8 cellular contexts compared by ENCODE assay signal in the genomic region with DNA sequence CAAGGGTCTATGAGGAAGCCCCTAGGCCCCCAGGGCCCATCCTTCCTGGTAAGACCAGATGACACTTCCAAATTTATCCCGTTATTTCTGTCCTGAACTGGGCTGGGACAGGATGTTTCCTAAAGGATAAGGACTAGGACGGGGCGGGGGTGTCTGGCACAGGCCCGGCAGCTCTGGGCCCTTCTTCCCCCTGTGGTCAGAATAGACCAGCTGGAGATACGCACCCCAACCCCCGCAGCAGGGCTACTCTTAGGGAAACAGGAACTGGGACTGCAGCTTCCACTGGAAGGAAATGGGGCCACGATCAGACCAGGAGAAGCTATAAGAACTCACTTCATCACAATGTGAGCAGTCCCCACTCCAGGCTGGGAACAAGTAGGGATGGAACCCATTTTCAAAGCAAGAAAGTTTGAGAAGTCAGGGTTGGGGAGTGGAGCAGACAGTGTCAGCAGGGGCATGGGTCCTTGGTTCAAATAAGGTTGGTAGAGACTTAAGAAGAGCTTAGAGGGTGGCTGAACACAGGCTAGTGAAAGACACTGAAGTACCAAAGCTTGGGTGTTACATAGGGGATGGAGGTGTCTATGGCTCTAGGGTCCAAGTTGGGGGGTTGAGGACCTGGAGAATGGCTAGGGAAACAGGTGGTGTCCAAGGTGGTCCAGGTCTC. TPM values are rescaled to one million over a fixed set of nuclear protein-coding genes. Genes with fewer than 3 reads are reported as not detected.
A peak's percentile ranks its signal among the peaks of the same experiment; 100 is the strongest.
DNase-seq lines count a peak whose midpoint lies in the region; ATAC-seq and TF ChIP-seq lines count a peak whose summit lies in the region.

No MANE protein-coding gene starts in this region.

- peaks cover 38% of the 10 kb centered on the region for H3K4me1 ChIP-seq in suprapubic skin

- H3K27ac Mint-ChIP-seq in HFFc6, result peak overlapping the region; percentile 69
- H3K27ac Mint-ChIP-seq in activated naive CD8-positive, alpha-beta T cell treated with anti-CD3 and anti-CD28 coated beads for 36 hours, result peak overlapping the region; percentile 82

- H3K9me3 ChIP-seq in iPS-18c (ENCODE audit: control insufficient read depth, insufficient read depth, low read length), result peaks cover 2% of the 10 kb centered on the region
- H3K9me3 ChIP-seq in suprapubic skin, result no peaks in the 10 kb centered on the region

- peaks cover 55% of the 10 kb centered on the region for H3K36me3 ChIP-seq in suprapubic skin

- DNase-seq in AG10803 (ENCODE audit: low read depth) (no peak), HFFc6 (no peak), suprapubic skin (ENCODE audit: low spot score in 2 of 2) (no peak), NCI-H748 treated with DMSO at 0.1 percent for 48 hours (lab: John Stamatoyannopoulos, UW) (no peak)
- no peak for DNase-seq in activated naive CD8-positive, alpha-beta T cell treated with anti-CD3 and anti-CD28 coated beads for 36 hours

- peak overlapping the region; percentile 80 for H3K4me3 ChIP-seq in AG10803 (ENCODE audit: low read length)
- peak overlapping the region; percentile 98; the same call in 1 of the 2 replicates for H3K4me3 ChIP-seq in iPS-18c (ENCODE audit: insufficient read depth, low read depth, low read length)
- H3K4me3 ChIP-seq in suprapubic skin, result peak overlapping the region; percentile 98

- H3K4me3 Mint-ChIP-seq in HFFc6, result peak overlapping the region; percentile 84
- H3K4me3 Mint-ChIP-seq in activated naive CD8-positive, alpha-beta T cell treated with anti-CD3 and anti-CD28 coated beads for 36 hours, result peak overlapping the region; percentile 93

- H3K27ac ChIP-seq in suprapubic skin, result no peak overlapping the region

- H3K27me3 ChIP-seq in suprapubic skin, result no peaks in the 10 kb centered on the region

- no peaks in the 10 kb centered on the region for H3K9me3 Mint-ChIP-seq in HFFc6
- no peaks in the 10 kb centered on the region for H3K9me3 Mint-ChIP-seq in activated naive CD8-positive, alpha-beta T cell treated with anti-CD3 and anti-CD28 coated beads for 36 hours

- no peak for ATAC-seq in HG02870 (IDR thresholded peaks at IDR 0.05; ENCODE audit: unreplicated experiment)
- ATAC-seq in HG02610 (IDR thresholded peaks at IDR 0.05; ENCODE audit: unreplicated experiment), result no peak

- no peak for TF ChIP-seq POLR2A in suprapubic skin (IDR thresholded peaks at IDR 0.05)

- no peak for TF ChIP-seq EP300 in suprapubic skin (IDR thresholded peaks at IDR 0.05)

- H3K4me1 Mint-ChIP-seq in HFFc6 (ENCODE audit: low read depth), result peaks cover 52% of the 10 kb centered on the region
- H3K4me1 Mint-ChIP-seq in activated naive CD8-positive, alpha-beta T cell treated with anti-CD3 and anti-CD28 coated beads for 36 hours, result peaks cover 19% of the 10 kb centered on the region

- peaks cover 9% of the 10 kb centered on the region for H3K36me3 Mint-ChIP-seq in HFFc6 (ENCODE audit: low read depth)
- peaks cover 23% of the 10 kb centered on the region for H3K36me3 Mint-ChIP-seq in activated naive CD8-positive, alpha-beta T cell treated with anti-CD3 and anti-CD28 coated beads for 36 hours

- 37% methylated on average over 7 of the region's 7 CpGs for WGBS in suprapubic skin

- H3K27me3 Mint-ChIP-seq in HFFc6 (ENCODE audit: insufficient read depth), result no peaks in the 10 kb centered on the region; the same call in 1 of the 2 replicates
- no peaks in the 10 kb centered on the region for H3K27me3 Mint-ChIP-seq in activated naive CD8-positive, alpha-beta T cell treated with anti-CD3 and anti-CD28 coated beads for 36 hours

- TF ChIP-seq CTCF in AG10803 (conservative IDR thresholded peaks at IDR 0.05; ENCODE audit: low read length) (no peak), HFFc6 (IDR thresholded peaks at IDR 0.05) (no peak), suprapubic skin (IDR thresholded peaks at IDR 0.05) (no peak)

RNA-seq across cellular contexts. Expression of a gene that starts 1.1 kb away (rescaled TPM):
- 10 to 100 TPM; 20.5 to 27.3 (median 23.0) TPM for total RNA-seq in HFFc6 (2021; fragmentation: NEBNext Ultra II Directional; extraction: Animal tissue kit (Norgen Biotek cat#: 25700))
- 10 to 100 TPM; 43.8 to 43.9 TPM for total RNA-seq in activated naive CD8-positive, alpha-beta T cell treated with anti-CD3 and anti-CD28 coated beads for 36 hours
- total RNA-seq in suprapubic skin, result 10 to 100 TPM; 34.8 to 59.2 (median 44.9) TPM

RNA-seq across cellular contexts. Expression of a gene that starts 21.9 kb away (rescaled TPM):
- total RNA-seq in HFFc6 (2021; fragmentation: NEBNext Ultra II Directional; extraction: Animal tissue kit (Norgen Biotek cat#: 25700)), result 1 to 10 TPM; 1.9 to 5.0 (median 3.4) TPM
- 10 to 100 TPM; 18.2 to 18.6 TPM for total RNA-seq in activated naive CD8-positive, alpha-beta T cell treated with anti-CD3 and anti-CD28 coated beads for 36 hours
- 1 to 10 TPM; 1.6 to 3.2 (median 2.0) TPM for total RNA-seq in suprapubic skin

RNA-seq across cellular contexts. Expression of a gene that starts 32.4 kb away (rescaled TPM):
- total RNA-seq in HFFc6 (2021; fragmentation: NEBNext Ultra II Directional; extraction: Animal tissue kit (Norgen Biotek cat#: 25700)), result 10 to 100 TPM; 47.4 to 64.6 (median 53.0) TPM
- total RNA-seq in activated naive CD8-positive, alpha-beta T cell treated with anti-CD3 and anti-CD28 coated beads for 36 hours, result 10 to 100 TPM; 42.6 to 49.9 TPM
- 100 to 1,000 TPM; 169 to 269 (median 246) TPM for total RNA-seq in suprapubic skin

RNA-seq across cellular contexts. Expression of a gene that starts 49.4 kb away (rescaled TPM):
- 10 to 100 TPM; 15.1 to 19.6 (median 17.5) TPM for total RNA-seq in HFFc6 (2021; fragmentation: NEBNext Ultra II Directional; extraction: Animal tissue kit (Norgen Biotek cat#: 25700))
- 10 to 100 TPM; 16.6 to 18.4 TPM for total RNA-seq in activated naive CD8-positive, alpha-beta T cell treated with anti-CD3 and anti-CD28 coated beads for 36 hours
- 10 to 100 TPM; 14.0 to 29.4 (median 24.1) TPM for total RNA-seq in suprapubic skin
